Comparison of ENCODE assay signal across 10 cellular contexts in the genomic region with DNA sequence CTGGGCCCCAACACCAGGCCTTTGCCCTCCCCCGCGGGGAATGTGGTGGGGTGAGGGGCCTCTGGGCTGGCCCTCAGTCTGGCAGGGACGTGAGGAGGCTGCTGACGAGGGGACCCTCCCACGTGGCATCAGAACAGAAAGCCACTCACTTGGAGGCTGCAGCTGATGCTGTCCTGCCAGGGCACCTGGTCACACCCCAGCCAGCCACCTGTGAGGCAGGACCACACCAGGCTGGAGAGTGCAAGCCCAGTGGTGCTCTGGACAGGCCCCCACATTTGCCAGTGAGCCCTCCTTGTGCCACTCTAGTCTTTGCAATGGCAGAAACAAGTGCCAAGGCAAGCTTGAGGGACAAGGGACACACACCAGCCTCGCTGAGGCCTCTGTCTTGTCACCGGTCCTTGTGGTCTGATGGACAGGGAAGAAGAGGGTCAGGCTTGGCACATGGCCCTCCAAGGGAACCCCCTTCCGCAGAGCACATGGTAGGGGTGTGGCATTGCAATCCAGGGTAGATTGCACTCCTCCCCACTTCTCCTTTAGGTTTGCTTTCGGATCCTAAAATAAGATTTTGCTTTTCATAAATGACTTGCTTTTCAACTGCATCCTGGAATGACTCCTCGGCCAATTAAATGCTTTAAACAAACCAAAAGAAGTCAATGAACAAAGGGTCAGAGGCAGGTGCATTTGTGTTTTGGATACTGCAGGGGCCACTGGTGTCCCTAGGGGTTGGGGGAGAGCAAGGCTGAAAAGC. TPM values are rescaled to one million over a fixed set of nuclear protein-coding genes. Genes with fewer than 3 reads are reported as not detected.
A peak's percentile ranks its signal among the peaks of the same experiment; 100 is the strongest.
DNase-seq lines count a peak whose midpoint lies in the region; ATAC-seq and TF ChIP-seq lines count a peak whose summit lies in the region.
"Had no signal": no experiment of that assay in that cellular context is flagged by ENCODE, and none has a peak within 500 bp of the region (broad histone marks: within the 10 kb centered on the region; RNA-seq: fewer than 3 reads in every experiment).

No MANE protein-coding gene starts in this region.

- TF ChIP-seq CTCF in esophagus muscularis mucosa (IDR thresholded peaks at IDR 0.05) (no peak), osteocyte (IDR thresholded peaks at IDR 0.05) (no peak)

- H3K9me3 ChIP-seq in CD4-positive, CD25-positive, alpha-beta regulatory T cell (ENCODE audit: control insufficient read depth in 2 of 2, low read length in 2 of 2), result no peaks in the 10 kb centered on the region
- H3K9me3 ChIP-seq in esophagus muscularis mucosa, result no peaks in the 10 kb centered on the region

- no peak for DNase-seq in CD4-positive, CD25-positive, alpha-beta regulatory T cell
- DNase-seq in activated CD8-positive, alpha-beta T cell treated with anti-CD3 and anti-CD28 coated beads, Interleukin-2, amount 10 ng/mL, durations not matched to agents 7 days and 5 days, result no peak
- DNase-seq in HuH-7.5 (ENCODE audit: low spot score) (no peak), esophagus muscularis mucosa (ENCODE audit: extremely low spot score) (no peak), activated gamma-delta T cell (lab: John Stamatoyannopoulos, UW) (no peak), osteocyte (ENCODE audit: extremely low spot score, unreplicated experiment) (no peak)
- DNase-seq: activated naive CD8-positive, alpha-beta T cell treated with anti-CD3 and anti-CD28 coated beads, Interleukin-2, amount 10 ng/mL, durations not matched to agents 7 days and 5 days; left cardiac atrium had no signal

- H3K27ac ChIP-seq in CD4-positive, CD25-positive, alpha-beta regulatory T cell (ENCODE audit: insufficient read depth, low read length, poor library complexity, severe bottlenecking), result peak overlapping the region; percentile 92
- H3K27ac ChIP-seq in esophagus muscularis mucosa (replicated peaks in 1 of 4), result no peak overlapping the region

- H3K27me3 Mint-ChIP-seq in CD4-positive, CD25-positive, alpha-beta regulatory T cell, result no peaks in the 10 kb centered on the region
- H3K27me3 Mint-ChIP-seq in activated CD8-positive, alpha-beta T cell treated with anti-CD3 and anti-CD28 coated beads, Interleukin-2, amount 10 ng/mL, durations not matched to agents 7 days and 5 days (ENCODE audit: low read depth), result no peaks in the 10 kb centered on the region
- H3K27me3 Mint-ChIP-seq in osteocyte (ENCODE audit: unreplicated experiment), result no peaks in the 10 kb centered on the region
- H3K27me3 Mint-ChIP-seq: activated naive CD8-positive, alpha-beta T cell treated with anti-CD3 and anti-CD28 coated beads, Interleukin-2, amount 10 ng/mL, durations not matched to agents 7 days and 5 days had no signal

- peaks cover 90% of the 10 kb centered on the region for H3K4me1 ChIP-seq in CD4-positive, CD25-positive, alpha-beta regulatory T cell (ENCODE audit: control insufficient read depth, insufficient read depth, low read length, poor library complexity, severe bottlenecking)
- H3K4me1 ChIP-seq in esophagus muscularis mucosa, result peaks cover 0 to 9% (median 2%) of the 10 kb centered on the region in 4 donors

- TF ChIP-seq EP300 in esophagus muscularis mucosa (IDR thresholded peaks at IDR 0.05), result no peak

- intact Hi-C loops in esophagus muscularis mucosa (cut with DNase I), result no loop called here

- POLR2A ChIA-PET in activated CD8-positive, alpha-beta T cell treated with anti-CD3 and anti-CD28 coated beads, Interleukin-2, amount 10 ng/mL, durations not matched to agents 7 days and 5 days (lab: Charles Lee), result no interaction called here

- CTCF ChIA-PET in activated CD8-positive, alpha-beta T cell treated with anti-CD3 and anti-CD28 coated beads, Interleukin-2, amount 10 ng/mL, durations not matched to agents 7 days and 5 days (lab: Charles Lee), result interaction anchor here (1.3 to 15.3 kb wide), 2 partner anchors 9 to 36 kb away, joined by 3 to 190 read pairs; no protein-coding TSS in a partner anchor

- peaks cover 9% of the 10 kb centered on the region for H3K36me3 Mint-ChIP-seq in CD4-positive, CD25-positive, alpha-beta regulatory T cell
- H3K36me3 Mint-ChIP-seq in activated CD8-positive, alpha-beta T cell treated with anti-CD3 and anti-CD28 coated beads, Interleukin-2, amount 10 ng/mL, durations not matched to agents 7 days and 5 days (ENCODE audit: low read depth), result peaks cover 20% of the 10 kb centered on the region
- no peaks in the 10 kb centered on the region for H3K36me3 Mint-ChIP-seq in osteocyte (ENCODE audit: unreplicated experiment)

- no peaks in the 10 kb centered on the region for H3K27me3 ChIP-seq in CD4-positive, CD25-positive, alpha-beta regulatory T cell (ENCODE audit: control insufficient read depth, insufficient read depth, low read length)
- no peaks in the 10 kb centered on the region for H3K27me3 ChIP-seq in esophagus muscularis mucosa

- H3K27ac Mint-ChIP-seq in CD4-positive, CD25-positive, alpha-beta regulatory T cell, result peak overlapping the region in 2 of 3 donors; percentile 51 to 92
- H3K27ac Mint-ChIP-seq in activated CD8-positive, alpha-beta T cell treated with anti-CD3 and anti-CD28 coated beads, Interleukin-2, amount 10 ng/mL, durations not matched to agents 7 days and 5 days, result peak overlapping the region; percentile 25
- H3K27ac Mint-ChIP-seq in osteocyte (ENCODE audit: unreplicated experiment), result no peak overlapping the region

- H3K4me1 Mint-ChIP-seq in CD4-positive, CD25-positive, alpha-beta regulatory T cell, result peaks cover 20 to 91% (median 67%) of the 10 kb centered on the region in 4 donors
- H3K4me1 Mint-ChIP-seq in activated CD8-positive, alpha-beta T cell treated with anti-CD3 and anti-CD28 coated beads, Interleukin-2, amount 10 ng/mL, durations not matched to agents 7 days and 5 days (ENCODE audit: low read depth), result peaks cover 73% of the 10 kb centered on the region
- no peaks in the 10 kb centered on the region for H3K4me1 Mint-ChIP-seq in osteocyte (ENCODE audit: unreplicated experiment)

- H3K4me3 Mint-ChIP-seq in CD4-positive, CD25-positive, alpha-beta regulatory T cell, result peak overlapping the region in 2 of 4 donors; percentile 45 to 48
- H3K4me3 Mint-ChIP-seq in activated CD8-positive, alpha-beta T cell treated with anti-CD3 and anti-CD28 coated beads, Interleukin-2, amount 10 ng/mL, durations not matched to agents 7 days and 5 days, result no peak overlapping the region
- no peak overlapping the region for H3K4me3 Mint-ChIP-seq in osteocyte (ENCODE audit: unreplicated experiment)
- H3K4me3 Mint-ChIP-seq: activated naive CD8-positive, alpha-beta T cell treated with anti-CD3 and anti-CD28 coated beads, Interleukin-2, amount 10 ng/mL, durations not matched to agents 7 days and 5 days had no signal

- peaks cover 16% of the 10 kb centered on the region for H3K36me3 ChIP-seq in CD4-positive, CD25-positive, alpha-beta regulatory T cell (ENCODE audit: control insufficient read depth, insufficient read depth, low read length)
- no peaks in the 10 kb centered on the region for H3K36me3 ChIP-seq in esophagus muscularis mucosa

- ATAC-seq in CD4-positive, CD25-positive, alpha-beta regulatory T cell (ENCODE audit: low read depth in 2 of 2), result no peak
- peak; percentile 53 for ATAC-seq in HG03097 (IDR thresholded peaks at IDR 0.05; ENCODE audit: low FRiP score, unreplicated experiment)
- ATAC-seq in activated CD8-positive, alpha-beta T cell treated with anti-CD3 and anti-CD28 coated beads, Interleukin-2, amount 10 ng/mL, durations not matched to agents 7 days and 5 days, result no peak

- no peaks in the 10 kb centered on the region for H3K9me3 Mint-ChIP-seq in CD4-positive, CD25-positive, alpha-beta regulatory T cell
- no peaks in the 10 kb centered on the region for H3K9me3 Mint-ChIP-seq in activated CD8-positive, alpha-beta T cell treated with anti-CD3 and anti-CD28 coated beads, Interleukin-2, amount 10 ng/mL, durations not matched to agents 7 days and 5 days (ENCODE audit: insufficient read depth)
- no peaks in the 10 kb centered on the region for H3K9me3 Mint-ChIP-seq in osteocyte (ENCODE audit: unreplicated experiment)
- H3K9me3 Mint-ChIP-seq: activated naive CD8-positive, alpha-beta T cell treated with anti-CD3 and anti-CD28 coated beads, Interleukin-2, amount 10 ng/mL, durations not matched to agents 7 days and 5 days had no signal

- TF ChIP-seq POLR2A in GM19193 (IDR thresholded peaks at IDR 0.05; ENCODE audit: extremely low read depth, insufficient read depth, insufficient read length), result peak; percentile 46
- no peak for TF ChIP-seq POLR2A in esophagus muscularis mucosa (IDR thresholded peaks at IDR 0.05; ENCODE audit: low read depth)

- H3K4me3 ChIP-seq in CD4-positive, CD25-positive, alpha-beta regulatory T cell (ENCODE audit: low read depth, low read length), result no peak overlapping the region
- no peak overlapping the region for H3K4me3 ChIP-seq in esophagus muscularis mucosa

- 76% methylated on average over 7 of the region's 10 CpGs for WGBS in esophagus muscularis mucosa

RNA-seq across cellular contexts. Expression of a gene that starts 53.7 kb away (rescaled TPM):
- total RNA-seq in CD4-positive, CD25-positive, alpha-beta regulatory T cell, result 466 TPM
- polyA plus RNA-seq in CD4-positive, CD25-positive, alpha-beta regulatory T cell, result 10 to 100 TPM; 25.9 to 35.6 (median 31.0) TPM
- total RNA-seq in activated CD8-positive, alpha-beta T cell treated with anti-CD3 and anti-CD28 coated beads, Interleukin-2, amount 10 ng/mL, durations not matched to agents 7 days and 5 days, result 100 to 1,000 TPM; 147 to 153 TPM
- total RNA-seq in esophagus muscularis mucosa (1 to 10 TPM; 4.2 to 6.3 (median 5.6) TPM), osteocyte (1.1 and 1.4 TPM in 2 replicates)

Comparison
In these comparisons a context has a peak if more than half of its experiments do, and no peak if none do; other contexts are left out.
1. RNA of a gene that starts 53.7 kb away (total RNA-seq): 466 TPM in CD4-positive, CD25-positive, alpha-beta regulatory T cell (single experiment) and 147 to 153 TPM in activated CD8-positive, alpha-beta T cell treated with anti-CD3 and anti-CD28 coated beads, Interleukin-2, amount 10 ng/mL, durations not matched to agents 7 days and 5 days; 4.2 to 6.3 TPM in esophagus muscularis mucosa and 1.1 to 1.4 TPM in osteocyte; every median in the first group is over 10 times any median in the second.